In the genomic region with DNA sequence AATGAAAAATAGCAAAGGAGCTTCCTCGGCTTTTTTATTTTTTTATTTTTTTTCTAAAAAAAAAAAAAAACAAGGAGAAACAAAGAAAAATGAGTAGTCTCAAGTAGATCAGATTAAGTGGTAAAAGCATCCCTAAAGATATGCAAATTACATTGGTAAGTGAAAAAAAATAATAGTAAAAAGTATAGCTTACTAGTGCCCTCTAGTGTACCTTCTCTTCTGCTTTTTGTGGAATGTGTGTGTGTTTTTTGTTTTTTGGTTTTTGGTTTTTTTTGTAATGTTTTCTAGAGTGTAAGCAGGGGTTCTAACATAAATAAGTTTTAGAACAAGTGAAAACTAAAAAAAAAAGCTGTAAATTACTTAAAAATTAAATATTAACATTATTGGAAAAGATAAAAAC, we compare ENCODE assay signal across 11 cellular contexts.
DNase-seq lines count a peak whose midpoint lies in the region; ATAC-seq and TF ChIP-seq lines count a peak whose summit lies in the region.
"Had no signal": no experiment of that assay in that cellular context is flagged by ENCODE, and none has a peak within 500 bp of the region (broad histone marks: within the 10 kb centered on the region; RNA-seq: fewer than 3 reads in every experiment).

No MANE protein-coding gene starts in this region.

- no peaks in the 10 kb centered on the region for H3K4me1 Mint-ChIP-seq in Caco-2 (ENCODE audit: low read depth, unreplicated experiment)
- H3K4me1 Mint-ChIP-seq in activated naive CD8-positive, alpha-beta T cell treated with anti-CD3 and anti-CD28 coated beads, Interleukin-2, amount 50 U/mL, for 24 hours, result no peaks in the 10 kb centered on the region
- H3K4me1 Mint-ChIP-seq: stimulated activated effector memory CD8-positive, alpha-beta T cell treated with anti-CD3 and anti-CD28 coated beads, Interleukin-12 subunit alpha, Interleukin-12 subunit beta, amount 100 ng/mL, for 72 hours had no signal

- no peaks in the 10 kb centered on the region for H3K36me3 Mint-ChIP-seq in Caco-2 (ENCODE audit: insufficient read depth, unreplicated experiment)
- no peaks in the 10 kb centered on the region for H3K36me3 Mint-ChIP-seq in activated naive CD8-positive, alpha-beta T cell treated with anti-CD3 and anti-CD28 coated beads, Interleukin-2, amount 50 U/mL, for 24 hours (ENCODE audit: low read depth)
- H3K36me3 Mint-ChIP-seq: stimulated activated effector memory CD8-positive, alpha-beta T cell treated with anti-CD3 and anti-CD28 coated beads, Interleukin-12 subunit alpha, Interleukin-12 subunit beta, amount 100 ng/mL, for 72 hours had no signal

- TF ChIP-seq CTCF in Caco-2 (IDR thresholded peaks at IDR 0.05; ENCODE audit: insufficient read depth in 1 of 2, low read depth in 1 of 2, low read length in 1 of 2, severe bottlenecking in 1 of 2, unreplicated experiment in 1 of 2), result peak; percentile 43 to 59
- peak; percentile 25 for TF ChIP-seq CTCF in RWPE1 (conservative IDR thresholded peaks at IDR 0.05; ENCODE audit: low read depth)

- H3K27me3 Mint-ChIP-seq in Caco-2 (ENCODE audit: insufficient read depth, unreplicated experiment), result no peaks in the 10 kb centered on the region
- H3K27me3 Mint-ChIP-seq in activated naive CD8-positive, alpha-beta T cell treated with anti-CD3 and anti-CD28 coated beads, Interleukin-2, amount 50 U/mL, for 24 hours, result no peaks in the 10 kb centered on the region

- intact Hi-C loops in Caco-2 (cut with micrococcal nuclease; ENCODE audit: unreplicated experiment), result loop anchor here (5.0 kb wide), 1 partner anchor 730 kb away; no protein-coding TSS in a partner anchor

- CTCF ChIA-PET in Caco-2 (lab: Charles Lee) (interaction anchor here (0.5 kb wide), 1 partner anchor 477 kb away, joined by 3 read pairs; no protein-coding TSS in a partner anchor), RWPE1 (lab: Yijun Ruan, JAX) (interaction anchor here (0.6 to 1.7 kb wide), 4 partner anchors 90 to 1347 kb away, joined by 3 to 6 read pairs (median 4); no protein-coding TSS in a partner anchor)

- ATAC-seq in HG03460 (IDR thresholded peaks at IDR 0.05; ENCODE audit: unreplicated experiment), result no peak
- no peak for ATAC-seq in activated naive CD8-positive, alpha-beta T cell treated with anti-CD3 and anti-CD28 coated beads, Interleukin-2, amount 50 U/mL, for 24 hours
- ATAC-seq: stimulated activated effector memory CD8-positive, alpha-beta T cell treated with anti-CD3 and anti-CD28 coated beads, Interleukin-12 subunit alpha, Interleukin-12 subunit beta, amount 100 ng/mL, for 72 hours had no signal

- no peaks in the 10 kb centered on the region for H3K27me3 ChIP-seq in Caco-2 (replicated peaks; ENCODE audit: control insufficient read depth, insufficient read depth, low read length)

- H3K9me3 Mint-ChIP-seq in Caco-2 (ENCODE audit: unreplicated experiment), result peaks cover 2% of the 10 kb centered on the region
- peaks cover 7% of the 10 kb centered on the region for H3K9me3 Mint-ChIP-seq in activated naive CD8-positive, alpha-beta T cell treated with anti-CD3 and anti-CD28 coated beads, Interleukin-2, amount 50 U/mL, for 24 hours
- H3K9me3 Mint-ChIP-seq: stimulated activated effector memory CD8-positive, alpha-beta T cell treated with anti-CD3 and anti-CD28 coated beads, Interleukin-12 subunit alpha, Interleukin-12 subunit beta, amount 100 ng/mL, for 72 hours had no signal

- no peak overlapping the region for H3K4me3 Mint-ChIP-seq in Caco-2 (ENCODE audit: unreplicated experiment)
- no peak overlapping the region for H3K4me3 Mint-ChIP-seq in activated naive CD8-positive, alpha-beta T cell treated with anti-CD3 and anti-CD28 coated beads, Interleukin-2, amount 50 U/mL, for 24 hours
- H3K4me3 Mint-ChIP-seq: stimulated activated effector memory CD8-positive, alpha-beta T cell treated with anti-CD3 and anti-CD28 coated beads, Interleukin-12 subunit alpha, Interleukin-12 subunit beta, amount 100 ng/mL, for 72 hours had no signal

- H3K9me3 ChIP-seq in Caco-2, result no peaks in the 10 kb centered on the region

- no TSS peak for BruUV-seq in Caco-2 (replicated peaks; lab: Mats Ljungman, UMichigan)

- no peak overlapping the region for H3K27ac ChIP-seq in RWPE1

- no peak overlapping the region for H3K27ac Mint-ChIP-seq in Caco-2 (ENCODE audit: unreplicated experiment)
- no peak overlapping the region for H3K27ac Mint-ChIP-seq in activated naive CD8-positive, alpha-beta T cell treated with anti-CD3 and anti-CD28 coated beads, Interleukin-2, amount 50 U/mL, for 24 hours
- H3K27ac Mint-ChIP-seq: stimulated activated effector memory CD8-positive, alpha-beta T cell treated with anti-CD3 and anti-CD28 coated beads, Interleukin-12 subunit alpha, Interleukin-12 subunit beta, amount 100 ng/mL, for 72 hours had no signal

- no peaks in the 10 kb centered on the region for H3K4me1 ChIP-seq in Caco-2

- H3K36me3 ChIP-seq in Caco-2 (ENCODE audit: control insufficient read depth, insufficient read depth, low read length), result no peaks in the 10 kb centered on the region

- no peak for DNase-seq in Caco-2
- peak; percentile 19 for DNase-seq in Jurkat, Clone E6-1 (ENCODE audit: low read depth, low spot score)
- no peak for DNase-seq in RWPE1 (ENCODE audit: low spot score)
- peak; percentile 9 for DNase-seq in iPS-NIHi11 (ENCODE audit: low spot score)
- no peak for DNase-seq in NOMO-1 (lab: John Stamatoyannopoulos, UW; ENCODE audit: unreplicated experiment in 2 of 2)
- no peak for DNase-seq in activated naive CD8-positive, alpha-beta T cell treated with anti-CD3 and anti-CD28 coated beads, Interleukin-2, amount 50 U/mL, for 24 hours
- DNase-seq in activated naive CD4-positive, alpha-beta T cell treated with anti-CD3 and anti-CD28 coated beads, Interleukin-2, amount 50 U/mL, for 16 hours, result no peak
- DNase-seq: NK-92 treated with Interleukin-12 subunit alpha and Interleukin-12 subunit beta, amount 100 ng/mL, for 24 hours; occipital lobe had no signal

- no peak overlapping the region for H3K4me3 ChIP-seq in Caco-2 (ENCODE audit: low read depth, low read length)
- H3K4me3 ChIP-seq in Jurkat, Clone E6-1 (ENCODE audit: low read length), result no peak overlapping the region

- POLR2A ChIA-PET in Caco-2 (lab: Charles Lee) (no interaction called here), RWPE1 (lab: Yijun Ruan, JAX; ENCODE audit: low non-redundant PET) (no interaction called here)

Comparison
In these comparisons a context has a peak if more than half of its experiments do, and no peak if none do; other contexts are left out.
1. DNase-seq: peak in Jurkat, Clone E6-1 (single experiment) and iPS-NIHi11 (single experiment); none in Caco-2 (0 of 2), RWPE1 (single experiment), NOMO-1 (0 of 2), activated naive CD8-positive, alpha-beta T cell treated with anti-CD3 and anti-CD28 coated beads, Interleukin-2, amount 50 U/mL, for 24 hours (single experiment) and activated naive CD4-positive, alpha-beta T cell treated with anti-CD3 and anti-CD28 coated beads, Interleukin-2, amount 50 U/mL, for 16 hours (single experiment).